Comparison of ENCODE assay signal across 15 cellular contexts in genomic region chr20:24681634-24682495, GRCh38.
DNase-seq lines count a peak whose midpoint lies in the region; ATAC-seq and TF ChIP-seq lines count a peak whose summit lies in the region.
"Had no signal": no experiment of that assay in that cellular context is flagged by ENCODE, and none has a peak within 500 bp of the region (broad histone marks: within the 10 kb centered on the region; RNA-seq: fewer than 3 reads in every experiment).

No MANE protein-coding gene starts in this region.

- H3K9me3 ChIP-seq in sigmoid colon: no peaks in the 10 kb centered on the region
- H3K9me3 ChIP-seq: HAP-1 had no signal

- TF ChIP-seq EP300 in sigmoid colon (IDR thresholded peaks at IDR 0.05): no peak

- no peak for TF ChIP-seq POLR2A in sigmoid colon (IDR thresholded peaks at IDR 0.05)

- H3K4me3 Mint-ChIP-seq in dendritic cell treated with granulocyte-macrophage colony-stimulating factor and Interleukin-4, amounts not matched to agents 40 ng/mL and 50 ng/mL, for 4 days: no peak overlapping the region

- WGBS in sigmoid colon, 2 donors: 78 to 86% methylated on average over 14 of the region's 14 CpGs

- no peaks in the 10 kb centered on the region for H3K27me3 ChIP-seq in sigmoid colon
- H3K27me3 ChIP-seq in foreskin keratinocyte: no peaks in the 10 kb centered on the region

- H3K27me3 Mint-ChIP-seq in dendritic cell treated with granulocyte-macrophage colony-stimulating factor and Interleukin-4, amounts not matched to agents 40 ng/mL and 50 ng/mL, for 4 days: no peaks in the 10 kb centered on the region

- TF ChIP-seq CTCF in sigmoid colon (IDR thresholded peaks at IDR 0.05) (no peak), foreskin keratinocyte (conservative IDR thresholded peaks at IDR 0.05) (no peak)

- peaks cover 18% of the 10 kb centered on the region for H3K4me1 Mint-ChIP-seq in dendritic cell treated with granulocyte-macrophage colony-stimulating factor and Interleukin-4, amounts not matched to agents 40 ng/mL and 50 ng/mL, for 4 days (ENCODE audit: low read depth)

- no peaks in the 10 kb centered on the region for H3K36me3 Mint-ChIP-seq in dendritic cell treated with granulocyte-macrophage colony-stimulating factor and Interleukin-4, amounts not matched to agents 40 ng/mL and 50 ng/mL, for 4 days (ENCODE audit: low read depth)

- H3K4me1 ChIP-seq in sigmoid colon: no peaks in the 10 kb centered on the region
- no peaks in the 10 kb centered on the region for H3K4me1 ChIP-seq in foreskin keratinocyte
- H3K4me1 ChIP-seq: HAP-1 had no signal

- intact Hi-C loops in dendritic cell treated with granulocyte-macrophage colony-stimulating factor and Interleukin-4, amounts not matched to agents 40 ng/mL and 50 ng/mL, for 4 days (cut with micrococcal nuclease): no loop called here
- intact Hi-C loops in sigmoid colon (cut with DNase I): no loop called here

- no peaks in the 10 kb centered on the region for H3K36me3 ChIP-seq in sigmoid colon
- H3K36me3 ChIP-seq: HAP-1 had no signal

- peak; percentile 75 for DNase-seq in A172 (ENCODE audit: low spot score)
- peak; percentile 44 for DNase-seq in G401 (ENCODE audit: low spot score)
- peak; percentile 55 for DNase-seq in sigmoid colon
- no peak for DNase-seq in foreskin keratinocyte
- DNase-seq in DMS79 treated with DMSO at 0.1 percent for 48 hours (lab: John Stamatoyannopoulos, UW): no peak
- DNase-seq in NCI-H146 (lab: John Stamatoyannopoulos, UW): no peak
- DNase-seq: COR-L47, NCI-H1048, NCI-H1436 treated with DMSO at 0.1 percent for 48 hours, NCI-H2081, NCI-H774, PC-9 had no signal

- H3K27ac Mint-ChIP-seq in dendritic cell treated with granulocyte-macrophage colony-stimulating factor and Interleukin-4, amounts not matched to agents 40 ng/mL and 50 ng/mL, for 4 days: peak overlapping the region; percentile 44

- H3K9me3 Mint-ChIP-seq in dendritic cell treated with granulocyte-macrophage colony-stimulating factor and Interleukin-4, amounts not matched to agents 40 ng/mL and 50 ng/mL, for 4 days: no peaks in the 10 kb centered on the region

- H3K27ac ChIP-seq in sigmoid colon (no peak overlapping the region), foreskin keratinocyte (no peak overlapping the region)
- H3K27ac ChIP-seq: KMS-11, PC-9 had no signal

- in situ Hi-C loops in G401 (cut with HindIII; ENCODE audit: low sequenced_read_pairs): no loop called here

- H3K4me3 ChIP-seq in sigmoid colon: no peak overlapping the region
- H3K4me3 ChIP-seq: HAP-1, PC-9 had no signal

- ATAC-seq in foreskin keratinocyte: no peak

Comparison
In these comparisons a context has a peak if more than half of its experiments do, and no peak if none do; other contexts are left out.
1. DNase-seq: peak in A172 (single experiment), G401 (single experiment) and sigmoid colon (single experiment); none in foreskin keratinocyte (0 of 2), DMS79 treated with DMSO at 0.1 percent for 48 hours (single experiment) and NCI-H146 (single experiment).